In genomic region chr14:103123128-103123633, GRCh38 we compare ENCODE assay signal across 8 cellular contexts.
A peak's percentile ranks its signal among the peaks of the same experiment; 100 is the strongest.
DNase-seq lines count a peak whose midpoint lies in the region; ATAC-seq and TF ChIP-seq lines count a peak whose summit lies in the region.

TNFAIP2 (plus strand) TSS chr14:103123461; CDS start chr14:103126458, 2,997 bp downstream.

- H3K4me1 Mint-ChIP-seq in effector memory CD8-positive, alpha-beta T cell (ENCODE audit: low read depth in 2 of 2) = peaks cover 0 to 5% of the 10 kb centered on the region in 2 donors

- H3K4me3 ChIP-seq in NB4 (ENCODE audit: low read depth, low read length) (peak within 1 kb of the TSS; percentile 48), mucosa of rectum (ENCODE audit: low read length in 2 of 2) (peak within 1 kb of the TSS; percentile 41 to 64)

- peak within 1 kb of the TSS; percentile 42 to 52 for H3K9ac ChIP-seq in mucosa of rectum (ENCODE audit: low read depth in 1 of 2, low read length in 2 of 2)

- no peaks in the 10 kb centered on the region for H3K9me3 ChIP-seq in mucosa of rectum (ENCODE audit: control insufficient read depth in 2 of 2, low read length in 2 of 2)

- H3K27me3 Mint-ChIP-seq in effector memory CD8-positive, alpha-beta T cell = peaks cover 26 to 52% of the 10 kb centered on the region in 2 donors

- H3K4me1 ChIP-seq in mucosa of rectum (ENCODE audit: control insufficient read depth in 2 of 2, insufficient read depth in 2 of 2, low read length in 2 of 2) = peaks cover 44 to 45% of the 10 kb centered on the region in 2 donors

- no peaks in the 10 kb centered on the region for H3K9me3 Mint-ChIP-seq in effector memory CD8-positive, alpha-beta T cell

- H3K36me3 Mint-ChIP-seq in effector memory CD8-positive, alpha-beta T cell (ENCODE audit: insufficient read depth) = peaks cover 6% of the 10 kb centered on the region

- TF ChIP-seq CTCF in NB4 (IDR thresholded peaks at IDR 0.05; ENCODE audit: low read depth, low read length) = no peak

- peaks cover 14 to 19% of the 10 kb centered on the region in 2 donors for H3K27me3 ChIP-seq in mucosa of rectum (ENCODE audit: control insufficient read depth in 2 of 2, insufficient read depth in 2 of 2, low read length in 2 of 2)

- DNase-seq in EH (ENCODE audit: low read depth) (peak; percentile 51), NB4 (ENCODE audit: low read depth) (peak; percentile 82), T-helper 2 cell (no peak), DMS 273 treated with DMSO at 0.1 percent for 48 hours (lab: John Stamatoyannopoulos, UW) (no peak)
- DNase-seq in effector memory CD8-positive, alpha-beta T cell = no peak
- no peak for DNase-seq in activated CD4-positive, alpha-beta T cell treated with anti-CD3 and anti-CD28 coated beads, Interleukin-2, amount 50 U/mL, for 1 hour

- H3K36me3 ChIP-seq in mucosa of rectum (ENCODE audit: control insufficient read depth in 2 of 2, insufficient read depth in 2 of 2, low read length in 2 of 2) = no peaks in the 10 kb centered on the region

- H3K27ac ChIP-seq in mucosa of rectum (ENCODE audit: low read depth in 2 of 2, low read length in 2 of 2) = peak within 1 kb of the TSS; percentile 67 to 88

- ATAC-seq in effector memory CD8-positive, alpha-beta T cell (replicated peaks) = peak; percentile 42
- ATAC-seq in HG02970 (IDR thresholded peaks at IDR 0.05; ENCODE audit: low FRiP score, unreplicated experiment) = no peak

- peak within 1 kb of the TSS; percentile 36 to 61 for H3K4me3 Mint-ChIP-seq in effector memory CD8-positive, alpha-beta T cell

- TF ChIP-seq POLR2A in NB4 (IDR thresholded peaks at IDR 0.05; ENCODE audit: extremely low read depth, insufficient read length) = no peak

- H3K27ac Mint-ChIP-seq in effector memory CD8-positive, alpha-beta T cell = no peak within 1 kb of the TSS

Comparison
In these comparisons a context has a peak if more than half of its experiments do, and no peak if none do; other contexts are left out.
1. DNase-seq: peak in EH (single experiment) and NB4 (single experiment); none in effector memory CD8-positive, alpha-beta T cell (0 of 3), T-helper 2 cell (0 of 5), DMS 273 treated with DMSO at 0.1 percent for 48 hours (single experiment) and activated CD4-positive, alpha-beta T cell treated with anti-CD3 and anti-CD28 coated beads, Interleukin-2, amount 50 U/mL, for 1 hour (single experiment).